Comparison of ENCODE assay signal across 15 cellular contexts in genomic region chr6:33949877-33950831, GRCh38.
DNase-seq lines count a peak whose midpoint lies in the region; ATAC-seq and TF ChIP-seq lines count a peak whose summit lies in the region.
"Had no signal": no experiment of that assay in that cellular context is flagged by ENCODE, and none has a peak within 500 bp of the region (broad histone marks: within the 10 kb centered on the region; RNA-seq: fewer than 3 reads in every experiment).

No MANE protein-coding gene starts in this region.

- no peak overlapping the region for H3K56ac ChIP-seq in mesendoderm (ENCODE audit: low read length)

- TF ChIP-seq CTCF in GM23338 (conservative IDR thresholded peaks at IDR 0.05; ENCODE audit: low read depth in 2 of 2): no peak
- no peak for TF ChIP-seq CTCF in tibial nerve (IDR thresholded peaks at IDR 0.05)

- no peaks in the 10 kb centered on the region for H3K9me3 Mint-ChIP-seq in GM23338
- H3K9me3 Mint-ChIP-seq: naive B cell; T-helper 1 cell treated with Interleukin-12 subunit alpha and Interleukin-12 subunit beta and Interleukin-4 antibody, amounts not matched to agents 30 μg/mL and 1 μg/mL, for 36 hours had no signal

- no peaks in the 10 kb centered on the region for H3K36me3 ChIP-seq in GM23338 (ENCODE audit: insufficient read depth)
- H3K36me3 ChIP-seq in mesendoderm (ENCODE audit: control insufficient read depth, insufficient read depth, low read length): no peaks in the 10 kb centered on the region
- no peaks in the 10 kb centered on the region for H3K36me3 ChIP-seq in tibial nerve
- H3K36me3 ChIP-seq: BE2C had no signal

- H3K4me1 Mint-ChIP-seq in GM23338: peaks cover 33% of the 10 kb centered on the region

- no peaks in the 10 kb centered on the region for H3K79me1 ChIP-seq in mesendoderm (ENCODE audit: low read length)

- no peak overlapping the region for H2AK5ac ChIP-seq in mesendoderm (ENCODE audit: low read length)

- H3K27me3 ChIP-seq in GM23338 (ENCODE audit: insufficient read depth) (no peaks in the 10 kb centered on the region), mesendoderm (ENCODE audit: insufficient read depth, low read length, poor library complexity) (no peaks in the 10 kb centered on the region), tibial nerve (no peaks in the 10 kb centered on the region)
- H3K27me3 ChIP-seq: BE2C, testis had no signal

- DNase-seq in GM23338 (ENCODE audit: low spot score): peak; percentile 70
- peak; percentile 69 for DNase-seq in NCI-H2107 (lab: John Stamatoyannopoulos, UW)
- peak; percentile 67 for DNase-seq in RPMI8226
- DNase-seq in mesendoderm: peak; percentile 79
- no peak for DNase-seq in SK-N-DZ (ENCODE audit: low spot score)
- DNase-seq in tibial nerve (ENCODE audit: low spot score in 2 of 2): no peak
- DNase-seq: BE2C, DND-41, naive B cell, psoas muscle, testis had no signal

- no CpG with 5 or more reads among the region's 11 CpGs for WGBS in mesendoderm (ENCODE audit: extremely low coverage, insufficient coverage, low lambda C conversion rate)
- WGBS in tibial nerve, 2 donors: 78 to 85% methylated on average over 6 to 11 of the region's 11 CpGs

- no peak overlapping the region for H3K4me3 ChIP-seq in GM23338
- no peak overlapping the region for H3K4me3 ChIP-seq in mesendoderm (ENCODE audit: low read length)
- no peak overlapping the region for H3K4me3 ChIP-seq in tibial nerve
- H3K4me3 ChIP-seq: psoas muscle, testis had no signal

- H3K27ac ChIP-seq in GM23338 (ENCODE audit: low read depth) (no peak overlapping the region), mesendoderm (ENCODE audit: low read depth, low read length) (no peak overlapping the region), tibial nerve (no peak overlapping the region)
- H3K27ac ChIP-seq: psoas muscle, testis had no signal

- no peak overlapping the region for H2BK120ac ChIP-seq in mesendoderm (ENCODE audit: low read depth, low read length)

- H4K5ac ChIP-seq in mesendoderm (ENCODE audit: low read length): no peak overlapping the region

- no peak overlapping the region for H3K4me3 Mint-ChIP-seq in GM23338
- H3K4me3 Mint-ChIP-seq: naive B cell; T-helper 1 cell treated with Interleukin-12 subunit alpha and Interleukin-12 subunit beta and Interleukin-4 antibody, amounts not matched to agents 30 μg/mL and 1 μg/mL, for 36 hours had no signal

- H3K9me2 ChIP-seq in GM23338 (ENCODE audit: insufficient read depth): no peaks in the 10 kb centered on the region

- H4K8ac ChIP-seq in mesendoderm (ENCODE audit: low read depth, low read length): no peak overlapping the region

- H3K4me2 ChIP-seq in GM23338 (peak overlapping the region; percentile 60), mesendoderm (ENCODE audit: low read length) (no peak overlapping the region)

- no peak for TF ChIP-seq EP300 in tibial nerve (IDR thresholded peaks at IDR 0.05)

- no peak overlapping the region for H3K18ac ChIP-seq in mesendoderm (ENCODE audit: low read length)

- H3K36me3 Mint-ChIP-seq in GM23338 (ENCODE audit: low read depth): no peaks in the 10 kb centered on the region
- H3K36me3 Mint-ChIP-seq: naive B cell had no signal

- no peaks in the 10 kb centered on the region for H3K79me2 ChIP-seq in GM23338 (replicated peaks; ENCODE audit: insufficient read depth)
- H3K79me2 ChIP-seq in mesendoderm (ENCODE audit: control insufficient read depth, insufficient read depth, low read length): no peaks in the 10 kb centered on the region

- ATAC-seq in GM23338: peak; percentile 76
- no peak for ATAC-seq in HG03457 (IDR thresholded peaks at IDR 0.05; ENCODE audit: unreplicated experiment)
- ATAC-seq in HG03439 (IDR thresholded peaks at IDR 0.05; ENCODE audit: unreplicated experiment): no peak
- ATAC-seq: activated CD4-positive, CD25-positive, alpha-beta regulatory T cell treated with anti-CD3 and anti-CD28 coated beads, Interleukin-2, amount 50 U/mL, for 24 hours; psoas muscle had no signal

- H2AFZ ChIP-seq in GM23338: no peak overlapping the region

- no peak overlapping the region for H3K4ac ChIP-seq in mesendoderm (ENCODE audit: low read depth, low read length)

- H3K27me3 Mint-ChIP-seq in GM23338 (ENCODE audit: insufficient read depth, low read depth, poor library complexity): peaks cover 24% of the 10 kb centered on the region

- no peak overlapping the region for H3K23ac ChIP-seq in mesendoderm (ENCODE audit: low read length)

- H3K4me1 ChIP-seq in GM23338 (ENCODE audit: insufficient read depth) (peaks cover 5% of the 10 kb centered on the region), mesendoderm (ENCODE audit: control insufficient read depth, low read depth, low read length) (peaks cover 11% of the 10 kb centered on the region), tibial nerve (no peaks in the 10 kb centered on the region)
- H3K4me1 ChIP-seq: BE2C, psoas muscle, testis had no signal

- H3K9ac ChIP-seq in mesendoderm (ENCODE audit: low read length): no peak overlapping the region

- H3K27ac Mint-ChIP-seq in GM23338: no peak overlapping the region
- H3K27ac Mint-ChIP-seq: T-helper 1 cell treated with Interleukin-12 subunit alpha and Interleukin-12 subunit beta and Interleukin-4 antibody, amounts not matched to agents 30 μg/mL and 1 μg/mL, for 36 hours had no signal

- no peaks in the 10 kb centered on the region for H3F3A ChIP-seq in GM23338 (replicated peaks; ENCODE audit: low read depth)

- no peaks in the 10 kb centered on the region for H3K9me3 ChIP-seq in tibial nerve
- H3K9me3 ChIP-seq: BE2C, psoas muscle, testis had no signal

- no peak overlapping the region for H2BK5ac ChIP-seq in mesendoderm (ENCODE audit: low read length)

- no peaks in the 10 kb centered on the region for H4K20me1 ChIP-seq in GM23338 (replicated peaks; ENCODE audit: insufficient read depth)

- no peak for TF ChIP-seq POLR2A in tibial nerve (IDR thresholded peaks at IDR 0.05)

- no peak overlapping the region for H2BK15ac ChIP-seq in mesendoderm (replicated peaks; ENCODE audit: low read depth)

TF ChIP-seq in GM23338, 12 proteins besides CTCF, POLR2A, EP300 and RAD21 (continues in another document):
- TF ChIP-seq POLR2AphosphoS5 (IDR thresholded peaks at IDR 0.05; ENCODE audit: low read depth): no peak
- no peak for TF ChIP-seq STAT1 (IDR thresholded peaks at IDR 0.05; ENCODE audit: unreplicated experiment)
- TF ChIP-seq NANOG (IDR thresholded peaks at IDR 0.05; ENCODE audit: borderline replicate concordance): no peak
- no peak for TF ChIP-seq ZNF331 (CRISPR knock-in tag; IDR thresholded peaks at IDR 0.05; ENCODE audit: low read depth)
- TF ChIP-seq ZNF462 (CRISPR knock-in tag; IDR thresholded peaks at IDR 0.05): no peak
- no peak for TF ChIP-seq EZH2phosphoT487 (IDR thresholded peaks at IDR 0.05; ENCODE audit: unreplicated experiment)

Comparison
In these comparisons a context has a peak if more than half of its experiments do, and no peak if none do; other contexts are left out.
1. DNase-seq: peak in GM23338 (single experiment), NCI-H2107 (single experiment), RPMI8226 (single experiment) and mesendoderm (single experiment); none in SK-N-DZ (single experiment) and tibial nerve (0 of 2).